In genomic region chr1:171909711-171910110, GRCh38 we compare ENCODE assay signal across 1 cellular context.
TF ChIP-seq lines count a peak whose summit lies in the region.

No MANE protein-coding gene starts in this region.

TF ChIP-seq in H1, 55 proteins besides CTCF, POLR2A, EP300 and RAD21:
- TF ChIP-seq SIRT6 (IDR thresholded peaks at IDR 0.05; ENCODE audit: low read length) = no peak
- TF ChIP-seq, protein P1, sequence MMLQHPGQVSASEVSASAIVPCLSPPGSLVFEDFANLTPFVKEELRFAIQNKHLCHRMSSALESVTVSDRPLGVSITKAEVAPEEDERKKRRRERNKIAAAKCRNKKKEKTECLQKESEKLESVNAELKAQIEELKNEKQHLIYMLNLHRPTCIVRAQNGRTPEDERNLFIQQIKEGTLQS (IDR thresholded peaks at IDR 0.05; ENCODE audit: insufficient read depth, low read depth, low read length) = no peak
- TF ChIP-seq, protein P2, sequence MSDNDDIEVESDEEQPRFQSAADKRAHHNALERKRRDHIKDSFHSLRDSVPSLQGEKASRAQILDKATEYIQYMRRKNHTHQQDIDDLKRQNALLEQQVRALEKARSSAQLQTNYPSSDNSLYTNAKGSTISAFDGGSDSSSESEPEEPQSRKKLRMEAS (IDR thresholded peaks at IDR 0.05) = no peak
- TF ChIP-seq ASH2L (IDR thresholded peaks at IDR 0.05; ENCODE audit: low read length) = peak; percentile 40
- TF ChIP-seq HDAC2 (IDR thresholded peaks at IDR 0.05; ENCODE audit: borderline replicate concordance in 1 of 2, low read depth in 2 of 2, low read length in 2 of 2) = peak in 1 of 2 experiments; percentile 89; a peak in 2 of 4 replicates
- TF ChIP-seq KDM5A (IDR thresholded peaks at IDR 0.05; ENCODE audit: low read length) = no peak
- 0 out of 2 replicates have a peak, but pooled peaks have one; percentile 20 for TF ChIP-seq SP1 (IDR thresholded peaks at IDR 0.05; ENCODE audit: low read depth, low read length)
- no peak for TF ChIP-seq CBX5 (IDR thresholded peaks at IDR 0.05; ENCODE audit: low read depth, low read length)
- no peak for TF ChIP-seq NANOG (IDR thresholded peaks at IDR 0.05; ENCODE audit: insufficient read depth, low read depth, low read length, poor library complexity, severe bottlenecking)
- TF ChIP-seq RXRA (IDR thresholded peaks at IDR 0.05; ENCODE audit: insufficient read depth, low read depth, low read length) = no peak
- TF ChIP-seq CHD7 (IDR thresholded peaks at IDR 0.05; ENCODE audit: insufficient replicate concordance, low read length) = peak; percentile 34
- no peak for TF ChIP-seq BRCA1 (IDR thresholded peaks at IDR 0.05; ENCODE audit: low read depth, low read length)
- peak; percentile 85 for TF ChIP-seq TEAD4 (IDR thresholded peaks at IDR 0.05; ENCODE audit: low read depth, low read length)
